ENCODE assay signal across 2 cellular contexts in genomic region chr7:39749177-39749576, GRCh38.
TF ChIP-seq lines count a peak whose summit lies in the region.

No MANE protein-coding gene starts in this region.

TF ChIP-seq in HepG2, 621 proteins besides CTCF, POLR2A, EP300 and RAD21:
- no peak for TF ChIP-seq TFDP2 (CRISPR knock-in tag; IDR thresholded peaks at IDR 0.05)
- peak; percentile 80 for TF ChIP-seq CREB1 (IDR thresholded peaks at IDR 0.05)
- no peak for TF ChIP-seq CREB1 (CRISPR knock-in tag; IDR thresholded peaks at IDR 0.05)
- peak; percentile 90 for TF ChIP-seq ATF7 (IDR thresholded peaks at IDR 0.05)
- TF ChIP-seq ATF7 (CRISPR knock-in tag; IDR thresholded peaks at IDR 0.05), result no peak

TF ChIP-seq in WTC11, 78 proteins besides CTCF, POLR2A, EP300 and RAD21:
- TF ChIP-seq MAX (CRISPR knock-in tag; IDR thresholded peaks at IDR 0.05) (no peak), PRRX2 (CRISPR knock-in tag; IDR thresholded peaks at IDR 0.05) (no peak), ZNF671 (CRISPR knock-in tag; IDR thresholded peaks at IDR 0.05) (no peak), ZMAT4 (CRISPR knock-in tag; IDR thresholded peaks at IDR 0.05) (no peak), NFATC4 (CRISPR knock-in tag; IDR thresholded peaks at IDR 0.05) (no peak), FOXK1 (CRISPR knock-in tag; IDR thresholded peaks at IDR 0.05) (no peak), SOX15 (CRISPR knock-in tag; IDR thresholded peaks at IDR 0.05) (no peak), ZNF425 (CRISPR knock-in tag; conservative IDR thresholded peaks at IDR 0.05) (no peak), ZNF416 (CRISPR knock-in tag; IDR thresholded peaks at IDR 0.05) (no peak), IRF2 (CRISPR knock-in tag; IDR thresholded peaks at IDR 0.05; ENCODE audit: borderline replicate concordance, low read depth) (no peak)
TF ChIP-seq in WTC11: peak in this region for 0.
